In the genomic region with DNA sequence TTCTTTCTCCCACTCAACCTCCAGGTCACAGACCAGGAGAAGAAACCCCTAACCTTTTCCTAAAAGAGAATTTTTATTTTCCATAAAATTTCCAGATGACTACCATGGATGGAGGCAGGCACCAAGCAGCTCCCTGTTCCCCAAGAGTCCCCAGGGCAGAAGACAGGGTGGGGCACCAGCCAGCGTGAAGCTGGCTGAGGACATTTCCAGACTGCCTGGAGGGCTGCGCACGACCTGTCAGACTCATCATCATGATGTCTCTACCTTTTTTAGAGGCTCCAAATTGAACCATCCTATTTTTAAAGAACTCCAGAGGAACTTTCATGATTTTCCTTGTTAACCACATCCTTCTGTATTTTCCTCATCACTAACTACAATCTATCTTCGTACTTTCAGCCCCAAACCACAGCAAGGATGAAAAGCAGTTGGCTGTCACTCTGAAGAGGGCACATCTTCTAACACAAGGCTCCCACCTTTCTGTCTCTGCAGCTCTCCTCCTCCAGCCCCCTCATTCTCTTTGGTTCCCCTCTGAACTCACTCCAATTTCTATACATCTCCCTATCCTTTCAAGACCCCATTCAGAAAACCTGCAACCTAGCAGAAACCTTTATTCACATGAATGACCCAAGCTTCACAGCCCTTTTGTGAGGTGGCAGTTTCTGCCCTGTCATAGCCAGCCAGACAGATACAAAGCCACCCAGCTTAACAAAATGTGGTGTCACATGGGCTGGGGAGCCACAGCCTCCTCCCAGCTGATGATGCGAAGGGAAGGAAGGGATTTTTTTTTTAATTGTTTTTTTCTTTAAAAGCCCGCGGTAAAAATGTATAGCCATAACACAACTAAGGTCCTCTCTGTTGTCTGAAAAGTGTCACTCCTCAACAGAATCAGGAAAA, we compare ENCODE assay signal across 13 cellular contexts. TPM values are rescaled to one million over a fixed set of nuclear protein-coding genes. Genes with fewer than 3 reads are reported as not detected.
A peak's percentile ranks its signal among the peaks of the same experiment; 100 is the strongest.
DNase-seq lines count a peak whose midpoint lies in the region; ATAC-seq and TF ChIP-seq lines count a peak whose summit lies in the region.
"Had no signal": no experiment of that assay in that cellular context is flagged by ENCODE, and none has a peak within 500 bp of the region (broad histone marks: within the 10 kb centered on the region; RNA-seq: fewer than 3 reads in every experiment).

No MANE protein-coding gene starts in this region.

- H3K4me1 ChIP-seq in CD8-positive, alpha-beta T cell (ENCODE audit: insufficient read depth, low read length), result peaks cover 13% of the 10 kb centered on the region
- peaks cover 0 to 10% of the 10 kb centered on the region in 2 donors for H3K4me1 ChIP-seq in naive thymus-derived CD4-positive, alpha-beta T cell (ENCODE audit: control insufficient read depth in 2 of 2, insufficient read depth in 2 of 2, low read length in 2 of 2)

- POLR2A ChIA-PET in CD8-positive, alpha-beta T cell (lab: Charles Lee), result interaction anchor here (0.7 kb wide), 1 partner anchor 43 kb away, joined by 3 read pairs; no protein-coding TSS in a partner anchor
- POLR2A ChIA-PET in naive thymus-derived CD4-positive, alpha-beta T cell (lab: Charles Lee), result no interaction called here

- H3K4me1 Mint-ChIP-seq in CD8-positive, alpha-beta T cell (ENCODE audit: low read depth), result peaks cover 44% of the 10 kb centered on the region
- peaks cover 31% of the 10 kb centered on the region for H3K4me1 Mint-ChIP-seq in activated naive CD4-positive, alpha-beta T cell treated with anti-CD3 and anti-CD28 coated beads, Interleukin-2, amount 10 ng/mL, durations not matched to agents 7 days and 5 days
- H3K4me1 Mint-ChIP-seq in naive thymus-derived CD4-positive, alpha-beta T cell, result peaks cover 38 to 61% (median 52%) of the 10 kb centered on the region in 7 donors

- no peak for DNase-seq in CD8-positive, alpha-beta T cell
- peak; percentile 40 for DNase-seq in activated naive CD4-positive, alpha-beta T cell treated with anti-CD3 and anti-CD28 coated beads, Interleukin-2, amount 10 ng/mL, durations not matched to agents 7 days and 5 days
- DNase-seq in naive thymus-derived CD4-positive, alpha-beta T cell, result peak in 2 of 9 donors; percentile 3 to 35
- no peak for DNase-seq in NCI-H1105 (lab: John Stamatoyannopoulos, UW)
- no peak for DNase-seq in LoVo (ENCODE audit: low spot score)
- DNase-seq: islet precursor cell; NCI-H510A treated with DMSO at 0.1 percent for 48 hours; SJCRH30; stimulated activated CD4-positive, alpha-beta T cell treated with anti-CD3 and anti-CD28 coated beads, Interleukin-2, amount 100 ng/mL, for 48 hours had no signal

- H3K4me3 Mint-ChIP-seq in CD8-positive, alpha-beta T cell, result no peak overlapping the region
- H3K4me3 Mint-ChIP-seq in activated naive CD4-positive, alpha-beta T cell treated with anti-CD3 and anti-CD28 coated beads, Interleukin-2, amount 10 ng/mL, durations not matched to agents 7 days and 5 days, result no peak overlapping the region
- peak overlapping the region in 6 of 10 donors; percentile 1 to 36 (median 5) for H3K4me3 Mint-ChIP-seq in naive thymus-derived CD4-positive, alpha-beta T cell

- H3K27me3 ChIP-seq in CD8-positive, alpha-beta T cell (ENCODE audit: insufficient read depth, low read length), result no peaks in the 10 kb centered on the region
- H3K27me3 ChIP-seq in naive thymus-derived CD4-positive, alpha-beta T cell (ENCODE audit: control insufficient read depth in 2 of 2, insufficient read depth in 2 of 2, low read length in 2 of 2), result no peaks in the 10 kb centered on the region
- H3K27me3 ChIP-seq: SJCRH30 had no signal

- H3K27me3 Mint-ChIP-seq in CD8-positive, alpha-beta T cell (ENCODE audit: low read depth), result no peaks in the 10 kb centered on the region
- no peaks in the 10 kb centered on the region for H3K27me3 Mint-ChIP-seq in activated naive CD4-positive, alpha-beta T cell treated with anti-CD3 and anti-CD28 coated beads, Interleukin-2, amount 10 ng/mL, durations not matched to agents 7 days and 5 days
- H3K27me3 Mint-ChIP-seq in naive thymus-derived CD4-positive, alpha-beta T cell, result no peaks in the 10 kb centered on the region

- no peaks in the 10 kb centered on the region for H3K9me3 Mint-ChIP-seq in CD8-positive, alpha-beta T cell
- H3K9me3 Mint-ChIP-seq in activated naive CD4-positive, alpha-beta T cell treated with anti-CD3 and anti-CD28 coated beads, Interleukin-2, amount 10 ng/mL, durations not matched to agents 7 days and 5 days, result no peaks in the 10 kb centered on the region
- H3K9me3 Mint-ChIP-seq in naive thymus-derived CD4-positive, alpha-beta T cell, result no peaks in the 10 kb centered on the region

- intact Hi-C loops in CD8-positive, alpha-beta T cell (cut with DNase I, micrococcal nuclease), result loop anchor here in 1 of 2 experiments (5.0 kb wide), 1 partner anchor 172 kb away; a partner anchor contains a TSS
- intact Hi-C loops in naive thymus-derived CD4-positive, alpha-beta T cell (cut with micrococcal nuclease), result loop anchor here in 1 of 2 donors (2.0 kb wide), 1 partner anchor 16 kb away; a partner anchor contains a TSS

- H3K36me3 ChIP-seq in CD8-positive, alpha-beta T cell (ENCODE audit: insufficient read depth, low read length), result peaks cover 20% of the 10 kb centered on the region
- H3K36me3 ChIP-seq in naive thymus-derived CD4-positive, alpha-beta T cell (ENCODE audit: control insufficient read depth in 2 of 3, insufficient read depth in 3 of 3, low read length in 3 of 3), result peaks cover 5 to 49% (median 6%) of the 10 kb centered on the region in 3 experiments

- peak overlapping the region; percentile 82 for H3K27ac Mint-ChIP-seq in CD8-positive, alpha-beta T cell
- H3K27ac Mint-ChIP-seq in activated naive CD4-positive, alpha-beta T cell treated with anti-CD3 and anti-CD28 coated beads, Interleukin-2, amount 10 ng/mL, durations not matched to agents 7 days and 5 days, result peak overlapping the region; percentile 73
- peak overlapping the region; percentile 38 to 88 (median 74) for H3K27ac Mint-ChIP-seq in naive thymus-derived CD4-positive, alpha-beta T cell

- CTCF ChIA-PET in CD8-positive, alpha-beta T cell (lab: Charles Lee), result interaction anchor here (1.0 kb wide), 1 partner anchor 10 kb away, joined by 3 read pairs; no protein-coding TSS in a partner anchor
- CTCF ChIA-PET in activated naive CD4-positive, alpha-beta T cell treated with anti-CD3 and anti-CD28 coated beads, Interleukin-2, amount 10 ng/mL, durations not matched to agents 7 days and 5 days (lab: Charles Lee), result interaction anchor here (0.7 to 1.5 kb wide), 3 partner anchors 10 to 1576 kb away, joined by 3 to 5 read pairs (median 3); no protein-coding TSS in a partner anchor
- CTCF ChIA-PET in naive thymus-derived CD4-positive, alpha-beta T cell (lab: Charles Lee), result no interaction called here

- no peaks in the 10 kb centered on the region for H3K9me3 ChIP-seq in CD8-positive, alpha-beta T cell (ENCODE audit: low read length)
- no peaks in the 10 kb centered on the region for H3K9me3 ChIP-seq in naive thymus-derived CD4-positive, alpha-beta T cell (ENCODE audit: control insufficient read depth in 2 of 3, low read length in 3 of 3)
- H3K9me3 ChIP-seq: SJCRH30 had no signal

- H3K36me3 Mint-ChIP-seq in CD8-positive, alpha-beta T cell, result peaks cover 59% of the 10 kb centered on the region
- H3K36me3 Mint-ChIP-seq in activated naive CD4-positive, alpha-beta T cell treated with anti-CD3 and anti-CD28 coated beads, Interleukin-2, amount 10 ng/mL, durations not matched to agents 7 days and 5 days, result peaks cover 36% of the 10 kb centered on the region
- H3K36me3 Mint-ChIP-seq in naive thymus-derived CD4-positive, alpha-beta T cell, result peaks cover 7 to 37% (median 15%) of the 10 kb centered on the region in 5 donors

- H3K4me3 ChIP-seq in CD8-positive, alpha-beta T cell (ENCODE audit: low read depth, low read length), result no peak overlapping the region
- no peak overlapping the region for H3K4me3 ChIP-seq in naive thymus-derived CD4-positive, alpha-beta T cell (ENCODE audit: low read length)
- H3K4me3 ChIP-seq: SJCRH30 had no signal

- H3K27ac ChIP-seq in CD8-positive, alpha-beta T cell (ENCODE audit: low read depth, low read length), result no peak overlapping the region
- peak overlapping the region; percentile 28 for H3K27ac ChIP-seq in naive thymus-derived CD4-positive, alpha-beta T cell (ENCODE audit: low read depth, low read length)
- H3K27ac ChIP-seq: SJCRH30 had no signal

- TF ChIP-seq CTCF in CD8-positive, alpha-beta T cell (IDR thresholded peaks at IDR 0.05), result no peak

- no peak for ATAC-seq in CD8-positive, alpha-beta T cell
- ATAC-seq in GM21717 (IDR thresholded peaks at IDR 0.05; ENCODE audit: unreplicated experiment) (peak; percentile 59), HG03108 (IDR thresholded peaks at IDR 0.05; ENCODE audit: unreplicated experiment) (no peak), GM21737 (IDR thresholded peaks at IDR 0.05; ENCODE audit: unreplicated experiment) (no peak)
- ATAC-seq in naive thymus-derived CD4-positive, alpha-beta T cell, result peak; percentile 59
- ATAC-seq: HCT116 had no signal

RNA-seq across cellular contexts. Expression of a gene that starts 11.1 kb away (rescaled TPM):
- total RNA-seq in CD8-positive, alpha-beta T cell, result 10 to 100 TPM in 1 of 2 experiments, 1 to 10 TPM in 1; 9.2 to 10.3 TPM
- 10 to 100 TPM; 10.5 to 17.2 (median 15.1) TPM for total RNA-seq in naive thymus-derived CD4-positive, alpha-beta T cell
- polyA plus RNA-seq in naive thymus-derived CD4-positive, alpha-beta T cell, result 10 to 100 TPM in 1 of 2 donors, 1 to 10 TPM in 1; 4.4 to 10.4 TPM

RNA-seq across cellular contexts. Expression of a gene that starts 16.7 kb away (rescaled TPM):
- total RNA-seq in CD8-positive, alpha-beta T cell, result 10 to 100 TPM; 35.6 to 38.6 TPM
- total RNA-seq in naive thymus-derived CD4-positive, alpha-beta T cell, result 10 to 100 TPM; 22.9 to 45.6 (median 30.7) TPM
- polyA plus RNA-seq in naive thymus-derived CD4-positive, alpha-beta T cell, result 10 to 100 TPM; 41.0 to 42.1 TPM

Comparison
In these comparisons a context has a peak if more than half of its experiments do, and no peak if none do; other contexts are left out.
1. ATAC-seq: peak in GM21717 (single experiment) and naive thymus-derived CD4-positive, alpha-beta T cell (single experiment); none in CD8-positive, alpha-beta T cell (single experiment), HG03108 (single experiment) and GM21737 (single experiment).
2. H3K4me3 Mint-ChIP-seq: peak in naive thymus-derived CD4-positive, alpha-beta T cell (6 of 10); none in CD8-positive, alpha-beta T cell (single experiment) and activated naive CD4-positive, alpha-beta T cell treated with anti-CD3 and anti-CD28 coated beads, Interleukin-2, amount 10 ng/mL, durations not matched to agents 7 days and 5 days (single experiment).
3. Peak in every context shown above with its lines, with median percentiles within 50 percentile points of each other: H3K27ac Mint-ChIP-seq.